ENCODE assay signal across 33 cellular contexts in the genomic region with DNA sequence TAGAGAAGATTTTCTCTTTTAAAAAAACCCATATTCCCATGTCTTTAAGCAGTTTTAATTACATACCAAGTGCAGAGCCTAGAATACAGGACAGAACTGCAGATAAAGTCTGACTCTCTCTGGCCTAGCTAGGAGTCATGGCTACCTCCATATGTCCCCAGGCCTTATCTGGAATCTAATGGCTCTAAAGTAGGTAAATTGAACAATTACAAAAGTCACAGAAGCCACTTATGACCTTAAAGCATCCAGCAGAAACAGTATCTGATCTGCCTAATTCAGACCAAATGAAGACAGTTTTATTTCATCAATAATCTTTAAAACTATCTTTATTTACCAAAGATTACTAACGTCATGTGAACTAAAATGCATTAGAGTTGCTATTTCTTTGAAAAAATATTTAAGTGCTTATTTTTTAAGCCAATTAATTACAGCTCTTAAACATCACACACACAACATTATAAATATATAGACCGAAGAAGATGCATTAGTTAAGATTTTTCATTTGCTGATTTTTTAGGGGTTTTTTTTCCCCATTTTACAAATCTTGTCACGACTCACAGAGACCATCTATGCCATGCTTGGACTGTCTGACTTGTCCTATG. TPM values are rescaled to one million over a fixed set of nuclear protein-coding genes. Genes with fewer than 3 reads are reported as not detected.
"Had no signal": no experiment of that assay in that cellular context is flagged by ENCODE, and none has a peak within 500 bp of the region (broad histone marks: within the 10 kb centered on the region; RNA-seq: fewer than 3 reads in every experiment).

No MANE protein-coding gene starts in this region.

- H3K4me2 ChIP-seq: PC-9 had no signal

- H3K9me3 Mint-ChIP-seq: activated CD4-positive, alpha-beta memory T cell treated with anti-CD3 and anti-CD28 coated beads for 36 hours; activated naive CD4-positive, alpha-beta T cell treated with anti-CD3 and anti-CD28 coated beads for 36 hours; activated naive CD4-positive, alpha-beta T cell treated with anti-CD3 and anti-CD28 coated beads, Interleukin-2, amount 50 U/mL, for 72 hours; activated T-cell treated with anti-CD3 and anti-CD28 coated beads, Interleukin-2, amount 50 U/mL, for 4 hours; activated T-helper 1 cell treated with anti-CD3 and anti-CD28 coated beads, Interleukin-12 subunit alpha, Interleukin-12 subunit beta, Interleukin-2, Interleukin-4 antibody, amounts not matched to agents 30 ng/mL and 10 ng/mL and 1 ng/mL, durations not matched to agents 14 hours and 24 hours and 36 hours had no signal

- H3K4me3 Mint-ChIP-seq: activated CD4-positive, alpha-beta memory T cell treated with anti-CD3 and anti-CD28 coated beads for 36 hours; activated naive CD4-positive, alpha-beta T cell treated with anti-CD3 and anti-CD28 coated beads for 36 hours; activated T-cell treated with anti-CD3 and anti-CD28 coated beads, Interleukin-2, amount 50 U/mL, for 4 hours; activated T-helper 1 cell treated with anti-CD3 and anti-CD28 coated beads, Interleukin-12 subunit alpha, Interleukin-12 subunit beta, Interleukin-2, Interleukin-4 antibody, amounts not matched to agents 30 ng/mL and 10 ng/mL and 1 ng/mL, durations not matched to agents 14 hours and 24 hours and 36 hours had no signal

- FAIRE-seq: K562, RCC 7860 had no signal

- H3K9me3 ChIP-seq: adrenal gland, SJCRH30 had no signal

- ATAC-seq: activated naive CD4-positive, alpha-beta T cell treated with anti-CD3 and anti-CD28 coated beads, Interleukin-2, amount 50 U/mL, for 72 hours; activated T-cell treated with anti-CD3 and anti-CD28 coated beads, Interleukin-2, amount 50 U/mL, for 4 hours; K562 had no signal

- DNase-seq: activated CD4-positive, alpha-beta memory T cell treated with anti-CD3 and anti-CD28 coated beads for 36 hours; activated CD4-positive, alpha-beta T cell treated with anti-CD3 and anti-CD28 coated beads, Interleukin-2, amount 50 U/mL, for 1 hour; activated CD8-positive, alpha-beta memory T cell treated with anti-CD3 and anti-CD28 coated beads, Interleukin-2, amount 50 U/mL, for 4 hours; activated gamma-delta T cell treated with Interleukin-2 at 50 U/mL for 16 hours; activated naive CD4-positive, alpha-beta T cell treated with anti-CD3 and anti-CD28 coated beads for 36 hours; activated T-cell treated with anti-CD3 and anti-CD28 coated beads for 4 hours; activated T-cell treated with anti-CD3 and anti-CD28 coated beads, Interleukin-2, amount 50 U/mL, for 4 hours; adrenal gland; brain microvascular endothelial cell; central memory CD4-positive, alpha-beta T cell; NCI-H1092 treated with DMSO at 0.1 percent for 48 hours; NCI-H1417; NCI-H146; NCI-H187; NCI-H2029 treated with DMSO at 0.1 percent for 48 hours; NCI-H2107; NCI-H2171; NCI-H446; NCI-H524; PC-9; Right ventricle myocardium superior; SJCRH30; T1000; WERI-Rb-1 had no signal

- H3K4me3 ChIP-seq: adrenal gland, K562, PC-9, SJCRH30 had no signal

- H3K27me3 ChIP-seq: adrenal gland, brain microvascular endothelial cell, SJCRH30 had no signal

- H2AFZ ChIP-seq: PC-9 had no signal

- H3K27ac Mint-ChIP-seq: activated CD4-positive, alpha-beta memory T cell treated with anti-CD3 and anti-CD28 coated beads for 36 hours; activated naive CD4-positive, alpha-beta T cell treated with anti-CD3 and anti-CD28 coated beads for 36 hours; activated T-helper 1 cell treated with anti-CD3 and anti-CD28 coated beads, Interleukin-12 subunit alpha, Interleukin-12 subunit beta, Interleukin-2, Interleukin-4 antibody, amounts not matched to agents 30 ng/mL and 10 ng/mL and 1 ng/mL, durations not matched to agents 14 hours and 24 hours and 36 hours had no signal

- H3K36me3 ChIP-seq: WERI-Rb-1 had no signal

- H3K27me3 Mint-ChIP-seq: activated CD4-positive, alpha-beta memory T cell treated with anti-CD3 and anti-CD28 coated beads for 36 hours had no signal

- H3K4me1 ChIP-seq: SJCRH30 had no signal

- H3K27ac ChIP-seq: adrenal gland, brain microvascular endothelial cell, PC-9, RWPE1, SJCRH30, WERI-Rb-1 had no signal

RNA-seq across cellular contexts. Expression of gene LITAFD, which starts 55.8 kb away (rescaled TPM):
- total RNA-seq: activated CD4-positive, alpha-beta memory T cell treated with anti-CD3 and anti-CD28 coated beads for 36 hours; activated naive CD4-positive, alpha-beta T cell treated with anti-CD3 and anti-CD28 coated beads for 36 hours; activated naive CD4-positive, alpha-beta T cell treated with anti-CD3 and anti-CD28 coated beads, Interleukin-2, amount 50 U/mL, for 72 hours; activated T-cell treated with anti-CD3 and anti-CD28 coated beads, Interleukin-2, amount 50 U/mL, for 4 hours; activated T-helper 1 cell treated with anti-CD3 and anti-CD28 coated beads, Interleukin-12 subunit alpha, Interleukin-12 subunit beta, Interleukin-2, Interleukin-4 antibody, amounts not matched to agents 30 ng/mL and 10 ng/mL and 1 ng/mL, durations not matched to agents 14 hours and 24 hours and 36 hours; adrenal gland; chondrocyte; K562; M059J; PC-9; Right ventricle myocardium superior; SJCRH30; T-helper 1 cell treated with Interleukin-12 subunit alpha and Interleukin-12 subunit beta and Interleukin-4 antibody, amounts not matched to agents 30 ng/mL and 1 ng/mL, for 36 hours; T-helper 2 cell treated with Interferon-gamma antibody and Interleukin-4, amounts not matched to agents 100 ng/mL and 5 ng/mL, for 36 hours had no signal
- polyA plus RNA-seq: adrenal gland, K562 had no signal
